18 cellular contexts compared by ENCODE assay signal in the genomic region with DNA sequence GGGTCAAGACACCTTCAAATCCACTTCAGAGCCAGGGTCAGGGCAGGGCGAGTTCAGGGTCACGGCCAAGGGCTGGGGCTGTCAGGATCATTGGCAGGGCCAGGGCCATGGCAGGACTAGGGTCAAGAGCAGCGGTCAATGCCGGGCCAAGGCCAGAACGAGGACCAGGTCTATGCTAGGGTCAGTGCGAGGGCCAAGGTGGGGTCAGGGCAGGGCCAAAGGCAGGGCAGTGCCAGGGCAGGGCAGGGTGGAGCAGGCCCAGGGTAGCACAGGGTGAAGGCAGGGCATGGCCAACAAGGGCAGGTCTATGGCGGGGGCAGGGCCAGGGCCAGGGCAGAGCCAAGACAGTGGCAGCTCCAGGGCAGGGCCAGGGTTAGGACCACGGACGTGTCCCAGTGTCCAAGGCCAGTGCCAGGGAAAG.
DNase-seq lines count a peak whose midpoint lies in the region; ATAC-seq lines count a peak whose summit lies in the region.
"Had no signal": no experiment of that assay in that cellular context is flagged by ENCODE, and none has a peak within 500 bp of the region (broad histone marks: within the 10 kb centered on the region; RNA-seq: fewer than 3 reads in every experiment).

No MANE protein-coding gene starts in this region.

- DNase-seq in activated naive CD4-positive, alpha-beta T cell treated with anti-CD3 and anti-CD28 coated beads, Interleukin-2, amount 50 U/mL, for 72 hours (ENCODE audit: low spot score in 2 of 2), result no peak
- DNase-seq in activated naive CD4-positive, alpha-beta T cell treated with Interleukin-2 at 50 U/mL for 16 hours, result no peak
- DNase-seq in MG63 (peak; percentile 24), memory B cell (ENCODE audit: low spot score in 2 of 2) (no peak), sciatic nerve (ENCODE audit: low spot score) (no peak), substantia nigra (lab: John Stamatoyannopoulos, UW) (no peak)
- no peak for DNase-seq in activated CD8-positive, alpha-beta memory T cell treated with anti-CD3 and anti-CD28 coated beads for 24 hours
- DNase-seq: 8988T, KBM-7, MV-4-11, NCI-H1417, NCI-H187, NCI-H2107, NCI-H510A, NCI-H774, SHP77 had no signal

- peaks cover 0 to 12% of the 10 kb centered on the region in 2 donors for H3K36me3 Mint-ChIP-seq in activated naive CD4-positive, alpha-beta T cell treated with anti-CD3 and anti-CD28 coated beads, Interleukin-2, amount 50 U/mL, for 72 hours
- H3K36me3 Mint-ChIP-seq in memory B cell, result peaks cover 4% of the 10 kb centered on the region

- no peaks in the 10 kb centered on the region for H3K9me3 Mint-ChIP-seq in activated naive CD4-positive, alpha-beta T cell treated with anti-CD3 and anti-CD28 coated beads, Interleukin-2, amount 50 U/mL, for 72 hours
- no peaks in the 10 kb centered on the region for H3K9me3 Mint-ChIP-seq in memory B cell

- no peak overlapping the region for H3K27ac ChIP-seq in substantia nigra (ENCODE audit: low read depth, low read length, poor library complexity, severe bottlenecking)

- no peak for ATAC-seq in activated naive CD4-positive, alpha-beta T cell treated with anti-CD3 and anti-CD28 coated beads, Interleukin-2, amount 50 U/mL, for 72 hours
- no peak for ATAC-seq in memory B cell (ENCODE audit: low read depth)
- ATAC-seq in sciatic nerve, result peak; percentile 19
- ATAC-seq in GM21717 (IDR thresholded peaks at IDR 0.05; ENCODE audit: unreplicated experiment), result no peak

- H3K4me1 Mint-ChIP-seq in memory B cell, result no peaks in the 10 kb centered on the region

- no peak overlapping the region for H3K4me3 ChIP-seq in MG63
- H3K4me3 ChIP-seq: HAP-1 had no signal

- H3K9me3 ChIP-seq in MG63, result no peaks in the 10 kb centered on the region
- H3K9me3 ChIP-seq: HAP-1 had no signal

- intact Hi-C loops in sciatic nerve (cut with DNase I), result no loop called here

- no peaks in the 10 kb centered on the region for H3K27me3 Mint-ChIP-seq in memory B cell

- peak overlapping the region; percentile 70 to 72 for H3K27ac Mint-ChIP-seq in activated naive CD4-positive, alpha-beta T cell treated with anti-CD3 and anti-CD28 coated beads, Interleukin-2, amount 50 U/mL, for 72 hours
- H3K27ac Mint-ChIP-seq in memory B cell, result peak overlapping the region; percentile 63

- no peaks in the 10 kb centered on the region for H3K27me3 ChIP-seq in MG63

- H3K36me3 ChIP-seq in MG63, result peaks cover 30% of the 10 kb centered on the region
- H3K36me3 ChIP-seq: HAP-1 had no signal

- no peak overlapping the region for H3K4me3 Mint-ChIP-seq in memory B cell
